ENCODE assay signal across 8 cellular contexts in the genomic region with DNA sequence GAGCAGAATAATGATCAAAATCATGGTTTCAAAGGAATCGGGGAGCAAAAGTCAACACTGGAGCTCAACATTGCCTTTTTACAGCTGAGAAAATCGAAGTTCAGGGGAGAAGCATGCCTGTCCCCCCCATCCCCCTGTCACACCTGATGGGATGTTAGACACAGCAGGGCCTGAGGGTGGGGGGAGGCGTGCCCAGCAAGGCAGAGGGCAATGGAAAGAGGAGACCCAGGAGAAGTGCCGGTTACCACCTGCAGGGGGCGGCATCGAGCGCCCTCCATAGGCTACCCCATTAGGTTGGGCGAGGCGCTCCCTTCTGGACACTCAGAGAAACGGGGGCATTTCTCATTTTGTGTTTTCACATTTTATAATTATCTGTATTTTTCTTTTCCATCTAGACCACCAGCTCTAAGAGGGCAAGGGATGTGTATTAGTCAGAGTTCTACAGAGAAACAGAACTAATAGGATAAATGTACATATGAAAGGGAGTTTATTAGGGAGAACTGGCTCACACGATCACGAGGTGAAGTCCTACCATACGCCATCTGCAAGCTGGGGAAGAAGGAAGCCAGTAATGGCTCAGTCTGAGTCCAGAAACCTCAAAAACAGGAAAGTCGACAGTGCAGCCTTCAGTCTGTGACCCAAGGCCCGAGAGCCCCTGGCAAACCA.
DNase-seq lines count a peak whose midpoint lies in the region; ATAC-seq, FAIRE-seq and TF ChIP-seq lines count a peak whose summit lies in the region.

No MANE protein-coding gene starts in this region.

- H3K4me1 ChIP-seq in K562 (replicated peaks in 1 of 2; ENCODE audit: control insufficient read depth in 2 of 2, insufficient read depth in 2 of 2, low read length in 2 of 2): no peaks in the 10 kb centered on the region

- peak; percentile 98 for TF ChIP-seq CTCF in SU-DHL-6 (IDR thresholded peaks at IDR 0.05; ENCODE audit: insufficient read depth, low read length, poor library complexity, severe bottlenecking)
- peak; percentile 98 to 100 (median 99) for TF ChIP-seq CTCF in K562 (IDR thresholded peaks at IDR 0.05 in 2 of 3, conservative IDR thresholded peaks at IDR 0.05 in 1 of 3; ENCODE audit: insufficient read depth in 2 of 3, low read depth in 1 of 3, low read length in 3 of 3)
- TF ChIP-seq CTCF in nephron progenitor cell (IDR thresholded peaks at IDR 0.05): peak; percentile 70

- peak; percentile 100 for ATAC-seq in GM21447 (IDR thresholded peaks at IDR 0.05; ENCODE audit: unreplicated experiment)
- peak; percentile 100 for ATAC-seq in HG03565 (IDR thresholded peaks at IDR 0.05; ENCODE audit: unreplicated experiment)
- peak; percentile 100 for ATAC-seq in K562

- intact Hi-C loops in K562 (cut with micrococcal nuclease): loop anchor here (5.0 kb wide), 1 partner anchor 683 kb away; no protein-coding TSS in a partner anchor

- WGBS in K562 (ENCODE audit: insufficient coverage, low coverage, missing lambda C conversion rate): 12% methylated on average over 15 of the region's 15 CpGs

- BruUV-seq in K562 (replicated peaks; lab: Mats Ljungman, UMichigan): no TSS peak

- FAIRE-seq in K562 (lab: Jason Lieb, UNC): peak; percentile 86

- H3K27ac ChIP-seq in SU-DHL-6 (ENCODE audit: low read depth, low read length) (no peak overlapping the region), K562 (ENCODE audit: extremely low read depth, low read depth, low read length) (no peak overlapping the region)

- H3K9me3 ChIP-seq in SU-DHL-6 (ENCODE audit: insufficient read depth, low read length) (no peaks in the 10 kb centered on the region), K562 (replicated peaks; ENCODE audit: control insufficient read depth, insufficient read depth, low read depth, low read length) (no peaks in the 10 kb centered on the region)

- H3K4me1 Mint-ChIP-seq in nephron progenitor cell: peaks cover 23% of the 10 kb centered on the region

- no peak overlapping the region for H3K27ac Mint-ChIP-seq in nephron progenitor cell

- TF ChIP-seq RAD21 in K562 (CRISPR knock-in tag; conservative IDR thresholded peaks at IDR 0.05 in 1 of 2, IDR thresholded peaks at IDR 0.05 in 1 of 2): peak; percentile 66 to 83

- no peaks in the 10 kb centered on the region for H3K9me1 ChIP-seq in K562 (ENCODE audit: control insufficient read depth, insufficient read depth, low read length)

- no peaks in the 10 kb centered on the region for H3K9me3 Mint-ChIP-seq in nephron progenitor cell

- no peak overlapping the region for H3K4me3 ChIP-seq in SU-DHL-6 (ENCODE audit: insufficient read depth, low read length, poor library complexity, severe bottlenecking)
- H3K4me3 ChIP-seq in K562: no peak overlapping the region

- no peak for TF ChIP-seq EP300 in K562 (IDR thresholded peaks at IDR 0.05; ENCODE audit: low read length)

- H3K27me3 Mint-ChIP-seq in nephron progenitor cell (ENCODE audit: low read depth, poor library complexity): peaks cover 1% of the 10 kb centered on the region

- H3K79me2 ChIP-seq in SU-DHL-6 (ENCODE audit: insufficient read depth, low read length): no peaks in the 10 kb centered on the region
- no peaks in the 10 kb centered on the region for H3K79me2 ChIP-seq in K562 (ENCODE audit: control insufficient read depth, insufficient read depth, low read length)

- no peaks in the 10 kb centered on the region for H3K27me3 ChIP-seq in SU-DHL-6 (ENCODE audit: low read length)
- no peaks in the 10 kb centered on the region for H3K27me3 ChIP-seq in K562 (ENCODE audit: control insufficient read depth in 2 of 2, insufficient read depth in 2 of 2, low read length in 2 of 2)

- DNase-seq in NK-92 treated with Interleukin-12 subunit alpha and Interleukin-12 subunit beta, amount 100 ng/mL, for 24 hours (lab: John Stamatoyannopoulos, UW): peak; percentile 30
- DNase-seq in NK-92 (lab: John Stamatoyannopoulos, UW; ENCODE audit: unreplicated experiment) (no peak), K562 (ENCODE audit: extremely low read depth in 1 of 4, low spot score in 3 of 4) (peak; percentile 81 to 87 (median 84)), nephron progenitor cell (peak; percentile 60), occipital lobe (lab: John Stamatoyannopoulos, UW) (no peak)

- H3K36me3 Mint-ChIP-seq in nephron progenitor cell (ENCODE audit: low read depth): no peaks in the 10 kb centered on the region

- H2AFZ ChIP-seq in SU-DHL-6 (ENCODE audit: low read depth, low read length, severe bottlenecking) (no peak overlapping the region), K562 (ENCODE audit: low read depth, low read length) (no peak overlapping the region)

- H4K20me1 ChIP-seq in SU-DHL-6 (ENCODE audit: low read depth, low read length) (no peaks in the 10 kb centered on the region), K562 (replicated peaks; ENCODE audit: control insufficient read depth, insufficient read depth, low read length) (no peaks in the 10 kb centered on the region)

- no peak overlapping the region for H3K4me3 Mint-ChIP-seq in nephron progenitor cell

- in situ Hi-C loops in K562 (cut with MboI): loop anchor here (25.0 kb wide), 1 partner anchor 683 kb away; a partner anchor contains a TSS

- CTCF ChIA-PET in K562 (lab: Yijun Ruan, JAX; ENCODE audit: low intra/inter-chr PET ratio): interaction anchor here (0.6 to 1.2 kb wide), 2 partner anchors 8 to 42 kb away, joined by 3 read pairs; no protein-coding TSS in a partner anchor

- H3K36me3 ChIP-seq in SU-DHL-6 (ENCODE audit: low read length) (no peaks in the 10 kb centered on the region), K562 (ENCODE audit: control insufficient read depth, insufficient read depth, low read length) (no peaks in the 10 kb centered on the region)

- H3K9me2 ChIP-seq in SU-DHL-6 (replicated peaks; ENCODE audit: insufficient read depth, low read length): no peaks in the 10 kb centered on the region

- POLR2A ChIA-PET in K562 (lab: Yijun Ruan, JAX): interaction anchor here (0.5 kb wide), 1 partner anchor 699 kb away, joined by 3 read pairs; no protein-coding TSS in a partner anchor

- no peaks in the 10 kb centered on the region for H3F3A ChIP-seq in SU-DHL-6 (ENCODE audit: insufficient read depth)

- H3K9ac ChIP-seq in SU-DHL-6 (ENCODE audit: low read length) (no peak overlapping the region), K562 (ENCODE audit: insufficient read depth in 1 of 2, low read depth in 2 of 2, low read length in 2 of 2) (no peak overlapping the region)

- H3K4me2 ChIP-seq in SU-DHL-6 (ENCODE audit: low read depth, low read length, poor library complexity, severe bottlenecking) (no peak overlapping the region), K562 (ENCODE audit: insufficient read depth, low read length) (no peak overlapping the region)

- TF ChIP-seq POLR2A in K562 (conservative IDR thresholded peaks at IDR 0.05): no peak

TF ChIP-seq in K562, 482 proteins besides CTCF, POLR2A, EP300 and RAD21 (continues in another document):
- TF ChIP-seq BRD9 (IDR thresholded peaks at IDR 0.05; ENCODE audit: low read depth, partially characterized antibody) (no peak), STAG1 (CRISPR knock-in tag; IDR thresholded peaks at IDR 0.05; ENCODE audit: borderline replicate concordance) (peak; percentile 45; the same call in 1 of the 2 replicates), POLR2B (IDR thresholded peaks at IDR 0.05; ENCODE audit: low read depth, partially characterized antibody) (no peak), CBX3 (IDR thresholded peaks at IDR 0.05; ENCODE audit: borderline replicate concordance in 1 of 2, low read length in 2 of 2) (0 out of 3 replicates have a peak, but pooled peaks of 1 of the 2 experiments have one; percentile 20), SRSF1 (IDR thresholded peaks at IDR 0.05; ENCODE audit: low read depth, low read length) (no peak), HOXB6 (CRISPR knock-in tag; IDR thresholded peaks at IDR 0.05; ENCODE audit: borderline replicate concordance) (no peak), SETDB1 (IDR thresholded peaks at IDR 0.05; ENCODE audit: low read length) (no peak), ZSCAN29 (IDR thresholded peaks at IDR 0.05) (no peak), BACH1 (tag; IDR thresholded peaks at IDR 0.05) (no peak), L3MBTL2 (IDR thresholded peaks at IDR 0.05) (no peak), RB1 (IDR thresholded peaks at IDR 0.05; ENCODE audit: low read depth) (peak; percentile 66; the same call in 1 of the 2 replicates), ZNF121 (CRISPR knock-in tag; conservative IDR thresholded peaks at IDR 0.05) (no peak)
- TF ChIP-seq, protein P1, sequence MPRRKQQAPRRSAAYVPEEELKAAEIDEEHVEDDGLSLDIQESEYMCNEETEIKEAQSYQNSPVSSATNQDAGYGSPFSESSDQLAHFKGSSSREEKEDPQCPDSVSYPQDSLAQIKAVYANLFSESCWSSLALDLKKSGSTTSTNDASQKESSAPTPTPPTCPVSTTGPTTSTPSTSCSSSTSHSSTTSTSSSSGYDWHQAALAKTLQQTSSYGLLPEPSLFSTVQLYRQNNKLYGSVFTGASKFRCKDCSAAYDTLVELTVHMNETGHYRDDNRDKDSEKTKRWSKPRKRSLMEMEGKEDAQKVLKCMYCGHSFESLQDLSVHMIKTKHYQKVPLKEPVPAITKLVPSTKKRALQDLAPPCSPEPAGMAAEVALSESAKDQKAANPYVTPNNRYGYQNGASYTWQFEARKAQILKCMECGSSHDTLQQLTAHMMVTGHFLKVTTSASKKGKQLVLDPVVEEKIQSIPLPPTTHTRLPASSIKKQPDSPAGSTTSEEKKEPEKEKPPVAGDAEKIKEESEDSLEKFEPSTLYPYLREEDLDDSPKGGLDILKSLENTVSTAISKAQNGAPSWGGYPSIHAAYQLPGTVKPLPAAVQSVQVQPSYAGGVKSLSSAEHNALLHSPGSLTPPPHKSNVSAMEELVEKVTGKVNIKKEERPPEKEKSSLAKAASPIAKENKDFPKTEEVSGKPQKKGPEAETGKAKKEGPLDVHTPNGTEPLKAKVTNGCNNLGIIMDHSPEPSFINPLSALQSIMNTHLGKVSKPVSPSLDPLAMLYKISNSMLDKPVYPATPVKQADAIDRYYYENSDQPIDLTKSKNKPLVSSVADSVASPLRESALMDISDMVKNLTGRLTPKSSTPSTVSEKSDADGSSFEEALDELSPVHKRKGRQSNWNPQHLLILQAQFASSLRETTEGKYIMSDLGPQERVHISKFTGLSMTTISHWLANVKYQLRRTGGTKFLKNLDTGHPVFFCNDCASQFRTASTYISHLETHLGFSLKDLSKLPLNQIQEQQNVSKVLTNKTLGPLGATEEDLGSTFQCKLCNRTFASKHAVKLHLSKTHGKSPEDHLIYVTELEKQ (CRISPR knock-in tag; IDR thresholded peaks at IDR 0.05): no peak

Comparison
In these comparisons a context has a peak if more than half of its experiments do, and no peak if none do; other contexts are left out.
1. DNase-seq: peak in NK-92 treated with Interleukin-12 subunit alpha and Interleukin-12 subunit beta, amount 100 ng/mL, for 24 hours (single experiment), K562 (4 of 4) and nephron progenitor cell (single experiment); none in NK-92 (single experiment) and occipital lobe (single experiment).
2. Peak in every context shown above with its lines, with median percentiles within 50 percentile points of each other: ATAC-seq and CTCF ChIP-seq.